In genomic region chr14:73491256-73491976, GRCh38 we compare ENCODE assay signal across 8 cellular contexts.
A peak's percentile ranks its signal among the peaks of the same experiment; 100 is the strongest.
DNase-seq lines count a peak whose midpoint lies in the region; ATAC-seq lines count a peak whose summit lies in the region.

No MANE protein-coding gene starts in this region.

- H3K27me3 ChIP-seq in iPS DF 6.9 (ENCODE audit: control insufficient read depth, insufficient read depth, low read length), result no peaks in the 10 kb centered on the region

- H3K9me3 ChIP-seq in iPS DF 6.9 (ENCODE audit: control insufficient read depth, insufficient read depth, low read length), result no peaks in the 10 kb centered on the region

- H3K4me3 ChIP-seq in iPS DF 6.9 (ENCODE audit: low read length), result peak overlapping the region; percentile 82
- peak overlapping the region; percentile 63 to 86 (median 83) for H3K4me3 ChIP-seq in skin epidermis

- H3K27ac ChIP-seq in iPS DF 6.9 (ENCODE audit: low read length), result no peak overlapping the region
- peak overlapping the region; percentile 63 to 94 (median 85) for H3K27ac ChIP-seq in skin epidermis

- no CpG with 5 or more reads among the region's 90 CpGs for WGBS in iPS DF 6.9 (ENCODE audit: insufficient coverage, insufficient read length)

- no peaks in the 10 kb centered on the region for H3K36me3 ChIP-seq in iPS DF 6.9 (ENCODE audit: control insufficient read depth, insufficient read depth, low read length)

- peaks cover 3% of the 10 kb centered on the region for H3K4me1 ChIP-seq in iPS DF 6.9 (ENCODE audit: control insufficient read depth, insufficient read depth, low read length)

- ATAC-seq in GM21737 (IDR thresholded peaks at IDR 0.05; ENCODE audit: unreplicated experiment), result peak; percentile 42

- peak; percentile 65 for DNase-seq in EL
- DNase-seq in Kasumi-1 (lab: John Stamatoyannopoulos, UW), result peak; percentile 42
- DNase-seq in SW480 (ENCODE audit: low spot score), result peak; percentile 78
- peak in 29 of 56 donors; percentile 9 to 70 (median 29) for DNase-seq in amygdala (lab: John Stamatoyannopoulos, UW)
- DNase-seq in iPS DF 6.9 (ENCODE audit: low read depth, low spot score), result no peak
- no peak for DNase-seq in KG1 (lab: John Stamatoyannopoulos, UW)

Comparison
In these comparisons a context has a peak if more than half of its experiments do, and no peak if none do; other contexts are left out.
1. DNase-seq: peak in EL (single experiment), Kasumi-1 (2 of 2), SW480 (single experiment) and amygdala (29 of 56); none in iPS DF 6.9 (single experiment) and KG1 (single experiment).